9 cellular contexts compared by ENCODE assay signal in the genomic region with DNA sequence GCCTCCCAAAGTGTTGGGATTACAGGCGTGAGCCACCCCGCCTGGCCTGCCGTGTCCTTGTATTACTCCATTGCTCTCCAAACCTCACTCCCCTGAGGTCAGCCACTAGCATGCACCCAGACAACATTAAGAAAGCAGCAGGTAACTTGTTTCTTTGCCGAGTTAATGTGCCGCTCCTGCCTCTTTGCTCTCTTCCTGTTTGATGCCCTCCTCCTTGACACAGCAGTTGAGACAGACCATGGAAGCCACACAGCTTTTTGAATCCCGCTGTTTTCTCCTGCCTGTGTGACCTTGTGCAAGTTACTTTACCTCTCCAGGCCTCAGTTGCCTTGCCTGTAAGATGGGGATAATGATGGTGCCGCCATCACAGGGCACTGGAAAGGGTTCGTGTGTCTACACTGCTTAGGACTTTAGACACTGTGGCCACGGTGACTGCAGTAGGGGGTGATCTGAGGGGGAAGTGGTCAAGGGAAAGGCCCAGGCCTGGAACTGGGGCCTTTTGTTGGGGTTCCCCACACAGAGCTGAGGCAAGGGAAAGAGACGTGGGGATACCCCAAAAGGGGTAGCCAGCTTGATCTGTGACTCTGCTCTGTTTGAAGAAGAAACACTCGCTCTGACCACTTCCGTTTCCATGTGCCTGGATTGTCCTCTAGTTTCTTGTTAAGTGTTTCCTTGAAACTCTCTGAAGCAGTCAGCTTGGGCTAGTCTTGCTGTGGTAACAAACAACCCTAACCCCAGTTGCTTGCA.
DNase-seq lines count a peak whose midpoint lies in the region; ATAC-seq and TF ChIP-seq lines count a peak whose summit lies in the region.
"Had no signal": no experiment of that assay in that cellular context is flagged by ENCODE, and none has a peak within 500 bp of the region (broad histone marks: within the 10 kb centered on the region; RNA-seq: fewer than 3 reads in every experiment).

No MANE protein-coding gene starts in this region.

- TF ChIP-seq EP300 in gastroesophageal sphincter (IDR thresholded peaks at IDR 0.05), result no peak

- in situ Hi-C loops in HAP-1 (cut with MboI; ENCODE audit: low sequenced_read_pairs), result no loop called here

- H3K36me3 Mint-ChIP-seq in activated T-cell treated with anti-CD3 and anti-CD28 coated beads, Interleukin-2, amount 50 U/mL, for 24 hours (ENCODE audit: low read depth), result peaks cover 65% of the 10 kb centered on the region
- peaks cover 7% of the 10 kb centered on the region for H3K36me3 Mint-ChIP-seq in activated T-cell treated with anti-CD3 and anti-CD28 coated beads, Interleukin-2, amount 50 U/mL, for 4 hours (ENCODE audit: insufficient read depth)

- H2AFZ ChIP-seq in OCI-LY3 (ENCODE audit: low read depth, low read length), result 0 out of 2 replicates have a peak overlapping the region, but pooled peaks have one; percentile 31

- H3K9ac ChIP-seq in OCI-LY3 (ENCODE audit: low read length) (peak overlapping the region; percentile 37; the same call in 1 of the 2 replicates), stomach smooth muscle (ENCODE audit: low read length in 2 of 2) (no peak overlapping the region)

- no peak for TF ChIP-seq POLR2A in gastroesophageal sphincter (IDR thresholded peaks at IDR 0.05)

- 91 to 93% methylated on average over 5 to 7 of the region's 12 CpGs for WGBS in gastroesophageal sphincter (ENCODE audit: low coverage in 1 of 2), 2 donors

- H3K9me3 Mint-ChIP-seq in activated T-cell treated with anti-CD3 and anti-CD28 coated beads, Interleukin-2, amount 50 U/mL, for 24 hours, result peaks cover 2% of the 10 kb centered on the region
- H3K9me3 Mint-ChIP-seq in activated T-cell treated with anti-CD3 and anti-CD28 coated beads, Interleukin-2, amount 50 U/mL, for 4 hours, result no peaks in the 10 kb centered on the region

- no peak overlapping the region for H3K4me3 Mint-ChIP-seq in activated T-cell treated with anti-CD3 and anti-CD28 coated beads, Interleukin-2, amount 50 U/mL, for 24 hours
- no peak overlapping the region for H3K4me3 Mint-ChIP-seq in activated T-cell treated with anti-CD3 and anti-CD28 coated beads, Interleukin-2, amount 50 U/mL, for 4 hours

- TF ChIP-seq CTCF in OCI-LY3 (IDR thresholded peaks at IDR 0.05; ENCODE audit: low read depth, low read length), result no peak
- TF ChIP-seq CTCF in gastroesophageal sphincter (IDR thresholded peaks at IDR 0.05), result no peak

- H3K4me1 Mint-ChIP-seq in activated T-cell treated with anti-CD3 and anti-CD28 coated beads, Interleukin-2, amount 50 U/mL, for 24 hours (ENCODE audit: low read depth), result peaks cover 86% of the 10 kb centered on the region
- peaks cover 78% of the 10 kb centered on the region for H3K4me1 Mint-ChIP-seq in activated T-cell treated with anti-CD3 and anti-CD28 coated beads, Interleukin-2, amount 50 U/mL, for 4 hours (ENCODE audit: low read depth)

- peak overlapping the region; percentile 70 for H3K4me2 ChIP-seq in OCI-LY3 (ENCODE audit: low read length)

- H3K27ac ChIP-seq in OCI-LY3 (ENCODE audit: low read length) (peak overlapping the region; percentile 78), stomach smooth muscle (ENCODE audit: low read length) (peak overlapping the region; percentile 11), gastroesophageal sphincter (no peak overlapping the region)
- H3K27ac ChIP-seq: SK-N-MC had no signal

- H3K27ac Mint-ChIP-seq in activated T-cell treated with anti-CD3 and anti-CD28 coated beads, Interleukin-2, amount 50 U/mL, for 24 hours, result peak overlapping the region; percentile 46

- H3K9me3 ChIP-seq in OCI-LY3 (ENCODE audit: insufficient read depth, low read length) (no peaks in the 10 kb centered on the region), stomach smooth muscle (ENCODE audit: control insufficient read depth in 2 of 2, low read length in 2 of 2) (no peaks in the 10 kb centered on the region), gastroesophageal sphincter (no peaks in the 10 kb centered on the region), HAP-1 (no peaks in the 10 kb centered on the region)

- H3K36me3 ChIP-seq in OCI-LY3 (replicated peaks; ENCODE audit: low read depth, low read length), result peaks cover 15% of the 10 kb centered on the region
- peaks cover 8 to 23% of the 10 kb centered on the region in 2 donors for H3K36me3 ChIP-seq in stomach smooth muscle (ENCODE audit: control insufficient read depth in 2 of 2, insufficient read depth in 2 of 2, low read length in 2 of 2)
- H3K36me3 ChIP-seq in gastroesophageal sphincter, result peaks cover 0 to 52% of the 10 kb centered on the region in 2 donors
- H3K36me3 ChIP-seq in HAP-1 (replicated peaks), result no peaks in the 10 kb centered on the region

- H3K4me1 ChIP-seq in OCI-LY3 (ENCODE audit: low read length), result peaks cover 51% of the 10 kb centered on the region
- peaks cover 33% of the 10 kb centered on the region for H3K4me1 ChIP-seq in stomach smooth muscle (ENCODE audit: control insufficient read depth, insufficient read depth, low read length)
- H3K4me1 ChIP-seq in gastroesophageal sphincter, result peaks cover 0 to 30% (median 14%) of the 10 kb centered on the region in 3 donors
- no peaks in the 10 kb centered on the region for H3K4me1 ChIP-seq in HAP-1

- peaks cover 2% of the 10 kb centered on the region for H3K27me3 Mint-ChIP-seq in activated T-cell treated with anti-CD3 and anti-CD28 coated beads, Interleukin-2, amount 50 U/mL, for 24 hours
- H3K27me3 Mint-ChIP-seq in activated T-cell treated with anti-CD3 and anti-CD28 coated beads, Interleukin-2, amount 50 U/mL, for 4 hours (ENCODE audit: low read depth), result no peaks in the 10 kb centered on the region

- no peaks in the 10 kb centered on the region for H3K27me3 ChIP-seq in OCI-LY3 (ENCODE audit: low read depth, low read length)
- H3K27me3 ChIP-seq in stomach smooth muscle (ENCODE audit: control insufficient read depth in 1 of 2, insufficient read depth in 2 of 2, low read length in 2 of 2), result no peaks in the 10 kb centered on the region
- H3K27me3 ChIP-seq in gastroesophageal sphincter, result no peaks in the 10 kb centered on the region
- H3K27me3 ChIP-seq in HAP-1 (ENCODE audit: low read depth), result no peaks in the 10 kb centered on the region

- no peak for DNase-seq in activated T-cell treated with anti-CD3 and anti-CD28 coated beads, Interleukin-2, amount 50 U/mL, for 24 hours
- DNase-seq in activated T-cell treated with anti-CD3 and anti-CD28 coated beads, Interleukin-2, amount 50 U/mL, for 4 hours, result no peak
- DNase-seq in HAP-1 (ENCODE audit: low spot score in 2 of 2) (no peak), RKO (ENCODE audit: low spot score) (no peak)

- ATAC-seq in activated T-cell treated with anti-CD3 and anti-CD28 coated beads, Interleukin-2, amount 50 U/mL, for 4 hours, result no peak
- ATAC-seq in HG02852 (IDR thresholded peaks at IDR 0.05; ENCODE audit: unreplicated experiment) (peak; percentile 64), gastroesophageal sphincter (no peak)

- H3K4me3 ChIP-seq in OCI-LY3 (ENCODE audit: low read length) (peak overlapping the region; percentile 42), stomach smooth muscle (ENCODE audit: low read length in 2 of 2) (no peak overlapping the region), gastroesophageal sphincter (no peak overlapping the region), HAP-1 (no peak overlapping the region)
- H3K4me3 ChIP-seq: SK-N-MC had no signal

- no peaks in the 10 kb centered on the region for H4K20me1 ChIP-seq in OCI-LY3 (ENCODE audit: insufficient read depth, low read length)

- no peaks in the 10 kb centered on the region for H3K79me2 ChIP-seq in OCI-LY3 (ENCODE audit: low read length)

Comparison
In these comparisons a context has a peak if more than half of its experiments do, and no peak if none do; other contexts are left out.
1. H3K27ac ChIP-seq: peak in OCI-LY3 (single experiment) and stomach smooth muscle (single experiment); none in gastroesophageal sphincter (0 of 4).